Comparison of ENCODE assay signal across 34 cellular contexts in the genomic region with DNA sequence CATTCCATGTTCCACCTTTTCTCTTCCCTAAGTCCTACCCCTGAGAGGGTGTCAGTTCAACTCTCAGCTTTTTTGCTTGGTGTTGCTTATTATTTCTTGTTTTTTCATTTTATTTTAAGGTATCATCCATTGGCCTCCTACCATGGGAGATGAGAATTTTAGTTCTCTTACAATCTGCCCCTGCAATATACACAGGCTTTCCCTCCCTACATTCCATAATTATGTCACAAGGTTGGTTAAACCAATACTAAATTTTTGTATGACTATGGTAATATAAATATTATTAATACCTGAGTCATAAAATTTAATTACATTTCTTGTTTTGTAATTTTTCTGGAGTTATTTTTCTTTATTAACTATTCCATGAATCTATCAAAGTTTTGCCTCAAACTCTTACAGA.
"Had no signal": no experiment of that assay in that cellular context is flagged by ENCODE, and none has a peak within 500 bp of the region (broad histone marks: within the 10 kb centered on the region; RNA-seq: fewer than 3 reads in every experiment).

No MANE protein-coding gene starts in this region.

- DNase-seq: Karpas-422, Kasumi-1, MG63, MM.1S, MV-4-11, NCI-H1048, NCI-H1092, NCI-H1092 treated with DMSO at 0.1 percent for 48 hours, NCI-H1105, NCI-H1105 treated with DMSO at 0.1 percent for 48 hours, NCI-H1417, NCI-H1417 treated with DMSO at 0.1 percent for 48 hours, NCI-H1436, NCI-H1436 treated with DMSO at 0.1 percent for 48 hours, NCI-H146, NCI-H1694, NCI-H1694 treated with DMSO at 0.1 percent for 48 hours, NCI-H187, NCI-H187 treated with DMSO at 0.1 percent for 48 hours, NCI-H1930, NCI-H2029, NCI-H2029 treated with DMSO at 0.1 percent for 48 hours, NCI-H2081, NCI-H2081 treated with DMSO at 0.1 percent for 48 hours, NCI-H2107, NCI-H2171, NCI-H2171 treated with DMSO at 0.1 percent for 48 hours, NCI-H2227 treated with DMSO at 0.1 percent for 48 hours, NCI-H226, NCI-H345, NCI-H446, NCI-H446 treated with DMSO at 0.1 percent for 48 hours, NCI-H510A, NCI-H510A treated with DMSO at 0.1 percent for 48 hours had no signal

- H3K4me3 ChIP-seq: MG63 had no signal

- H3K9me3 ChIP-seq: MG63 had no signal

- H3K27me3 ChIP-seq: MG63 had no signal

- H3K36me3 ChIP-seq: MG63 had no signal
